In the genomic region with DNA sequence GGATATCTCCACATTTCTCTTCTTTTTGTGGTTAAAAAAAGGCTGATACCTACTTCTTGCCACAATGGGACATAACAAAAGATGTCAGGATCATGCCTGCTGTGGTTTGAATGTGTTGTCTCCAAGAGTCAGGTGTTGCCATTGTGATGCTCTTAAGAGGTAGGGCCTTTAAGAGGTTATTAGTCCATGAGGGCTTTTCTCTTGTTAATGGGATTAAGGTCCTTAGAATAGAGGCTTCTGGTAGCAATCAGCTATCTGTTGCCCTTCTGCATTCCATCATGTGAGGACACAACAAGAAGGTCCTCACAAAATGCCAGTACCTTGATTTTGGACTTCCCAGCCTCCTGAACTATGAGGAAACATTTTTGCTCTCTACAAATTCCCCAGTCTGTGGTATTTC, we compare ENCODE assay signal across 22 cellular contexts.
"Had no signal": no experiment of that assay in that cellular context is flagged by ENCODE, and none has a peak within 500 bp of the region (broad histone marks: within the 10 kb centered on the region; RNA-seq: fewer than 3 reads in every experiment).

No MANE protein-coding gene starts in this region.

- H3K9me3 ChIP-seq: esophagus muscularis mucosa, gastrocnemius medialis, neutrophil, testis, tibial nerve, upper lobe of right lung, vagina had no signal

- H3K36me3 ChIP-seq: esophagus muscularis mucosa, gastrocnemius medialis, heart right ventricle, neutrophil, spleen, tibial nerve, upper lobe of right lung, vagina had no signal

- H3K4me3 Mint-ChIP-seq: naive thymus-derived CD4-positive, alpha-beta T cell; nephron progenitor cell; stimulated activated naive B cell treated with anti-CD40 and anti-IgM and Interleukin-4, amounts not matched to agents 10 μg/mL and 1 μg/mL and 100 μg/mL, for 72 hours; stimulated activated naive CD8-positive, alpha-beta T cell treated with anti-CD3 and anti-CD28 coated beads, Interleukin-15, amount 100 ng/mL, for 72 hours had no signal

- DNase-seq: effector CD8-positive, alpha-beta T cell; gastrocnemius medialis; heart right ventricle; hypothalamus; naive thymus-derived CD4-positive, alpha-beta T cell; nephron progenitor cell; posterior cingulate gyrus; spleen; stimulated activated CD4-positive, alpha-beta T cell treated with anti-CD3 and anti-CD28 coated beads, Interleukin-15, amount 100 ng/mL, for 24 hours; stimulated activated CD4-positive, alpha-beta T cell treated with anti-CD3 and anti-CD28 coated beads, Interleukin-1b, Interleukin-23, amount 100 ng/mL, for 48 hours; stimulated activated CD4-positive, alpha-beta T cell treated with anti-CD3 and anti-CD28 coated beads, Interleukin-4, amount 100 ng/mL, for 4 hours; stimulated activated naive B cell treated with anti-CD40 and anti-IgM and Interleukin-4, amounts not matched to agents 10 μg/mL and 1 μg/mL and 100 μg/mL, for 72 hours; stimulated activated naive CD8-positive, alpha-beta T cell treated with anti-CD3 and anti-CD28 coated beads, Interleukin-15, amount 100 ng/mL, for 72 hours; testis; upper lobe of right lung had no signal

- H3K27ac Mint-ChIP-seq: naive thymus-derived CD4-positive, alpha-beta T cell; nephron progenitor cell; stimulated activated naive B cell treated with anti-CD40 and anti-IgM and Interleukin-4, amounts not matched to agents 10 μg/mL and 1 μg/mL and 100 μg/mL, for 72 hours; stimulated activated naive CD8-positive, alpha-beta T cell treated with anti-CD3 and anti-CD28 coated beads, Interleukin-15, amount 100 ng/mL, for 72 hours had no signal

- H3K27me3 Mint-ChIP-seq: stimulated activated naive B cell treated with anti-CD40 and anti-IgM and Interleukin-4, amounts not matched to agents 10 μg/mL and 1 μg/mL and 100 μg/mL, for 72 hours had no signal

- H3K4me1 ChIP-seq: esophagus muscularis mucosa, gastrocnemius medialis, heart right ventricle, spleen, testis, tibial nerve, upper lobe of right lung, vagina had no signal

- H3K27ac ChIP-seq: coronary artery, epithelial cell of prostate, esophagus muscularis mucosa, gastrocnemius medialis, heart right ventricle, neutrophil, spleen, testis, tibial nerve, upper lobe of right lung, vagina had no signal

- H3K36me3 Mint-ChIP-seq: naive thymus-derived CD4-positive, alpha-beta T cell; stimulated activated naive B cell treated with anti-CD40 and anti-IgM and Interleukin-4, amounts not matched to agents 10 μg/mL and 1 μg/mL and 100 μg/mL, for 72 hours had no signal

- H3K27me3 ChIP-seq: esophagus muscularis mucosa, gastrocnemius medialis, heart right ventricle, neutrophil, spleen, testis, tibial nerve, upper lobe of right lung, vagina had no signal

- ATAC-seq: gastrocnemius medialis; heart right ventricle; naive thymus-derived CD4-positive, alpha-beta T cell; sciatic nerve; stimulated activated naive B cell treated with anti-CD40 and anti-IgM and Interleukin-4, amounts not matched to agents 10 μg/mL and 1 μg/mL and 100 μg/mL, for 72 hours; stimulated activated naive CD8-positive, alpha-beta T cell treated with anti-CD3 and anti-CD28 coated beads, Interleukin-15, amount 100 ng/mL, for 72 hours; upper lobe of right lung had no signal

- H3K4me3 ChIP-seq: coronary artery, esophagus muscularis mucosa, gastrocnemius medialis, heart right ventricle, spleen, testis, tibial nerve, upper lobe of right lung, vagina had no signal

- H3K4me1 Mint-ChIP-seq: naive thymus-derived CD4-positive, alpha-beta T cell; nephron progenitor cell; stimulated activated naive B cell treated with anti-CD40 and anti-IgM and Interleukin-4, amounts not matched to agents 10 μg/mL and 1 μg/mL and 100 μg/mL, for 72 hours; stimulated activated naive CD8-positive, alpha-beta T cell treated with anti-CD3 and anti-CD28 coated beads, Interleukin-15, amount 100 ng/mL, for 72 hours had no signal
